Comparison of ENCODE assay signal across 10 cellular contexts in genomic region chr9:37650299-37650872, GRCh38. TPM values are rescaled to one million over a fixed set of nuclear protein-coding genes. Genes with fewer than 3 reads are reported as not detected.
DNase-seq lines count a peak whose midpoint lies in the region; ATAC-seq, FAIRE-seq and TF ChIP-seq lines count a peak whose summit lies in the region.
"Had no signal": no experiment of that assay in that cellular context is flagged by ENCODE, and none has a peak within 500 bp of the region (broad histone marks: within the 10 kb centered on the region; RNA-seq: fewer than 3 reads in every experiment).

No MANE protein-coding gene starts in this region.

- CTCF ChIA-PET in activated naive CD4-positive, alpha-beta T cell treated with anti-CD3 and anti-CD28 coated beads, Interleukin-2, amount 10 ng/mL, durations not matched to agents 7 days and 5 days (lab: Charles Lee): interaction anchor here (0.8 kb wide), 1 partner anchor 169 kb away, joined by 5 read pairs; no protein-coding TSS in a partner anchor

- peaks cover 75% of the 10 kb centered on the region for H3K27me3 Mint-ChIP-seq in activated naive CD4-positive, alpha-beta T cell treated with anti-CD3 and anti-CD28 coated beads, Interleukin-2, amount 10 ng/mL, durations not matched to agents 7 days and 5 days
- peaks cover 65% of the 10 kb centered on the region for H3K27me3 Mint-ChIP-seq in activated naive CD8-positive, alpha-beta T cell treated with anti-CD3 and anti-CD28 coated beads, Interleukin-2, amount 50 U/mL, for 24 hours
- peaks cover 88% of the 10 kb centered on the region for H3K27me3 Mint-ChIP-seq in mesothelial cell of epicardium (ENCODE audit: low read depth)

- DNase-seq in activated naive CD4-positive, alpha-beta T cell treated with anti-CD3 and anti-CD28 coated beads, Interleukin-2, amount 10 ng/mL, durations not matched to agents 7 days and 5 days: no peak
- DNase-seq in activated naive CD4-positive, alpha-beta T cell (lab: John Stamatoyannopoulos, UW): no peak
- DNase-seq in activated naive CD8-positive, alpha-beta T cell treated with anti-CD3 and anti-CD28 coated beads, Interleukin-2, amount 50 U/mL, for 24 hours: no peak
- DNase-seq in mesothelial cell of epicardium (ENCODE audit: low spot score in 2 of 2, unreplicated experiment in 2 of 2): no peak
- no peak for DNase-seq in upper lobe of right lung
- no peak for DNase-seq in activated effector memory CD4-positive, alpha-beta T cell treated with anti-CD3 and anti-CD28 coated beads, Interleukin-2, amount 50 U/mL, for 16 hours
- no peak for DNase-seq in urothelium cell line (ENCODE audit: low spot score)
- DNase-seq: amniotic stem cell had no signal

- H3K4me1 ChIP-seq in upper lobe of right lung: peaks cover 6% of the 10 kb centered on the region

- H3K9me3 ChIP-seq in upper lobe of right lung: no peaks in the 10 kb centered on the region

- H3K4me3 Mint-ChIP-seq in activated naive CD4-positive, alpha-beta T cell treated with anti-CD3 and anti-CD28 coated beads, Interleukin-2, amount 10 ng/mL, durations not matched to agents 7 days and 5 days: peak overlapping the region; percentile 62
- H3K4me3 Mint-ChIP-seq in activated naive CD8-positive, alpha-beta T cell treated with anti-CD3 and anti-CD28 coated beads, Interleukin-2, amount 50 U/mL, for 24 hours: peak overlapping the region; percentile 69
- H3K4me3 Mint-ChIP-seq in mesothelial cell of epicardium: peak overlapping the region; percentile 63

- H3K36me3 Mint-ChIP-seq in activated naive CD4-positive, alpha-beta T cell treated with anti-CD3 and anti-CD28 coated beads, Interleukin-2, amount 10 ng/mL, durations not matched to agents 7 days and 5 days: no peaks in the 10 kb centered on the region
- no peaks in the 10 kb centered on the region for H3K36me3 Mint-ChIP-seq in activated naive CD8-positive, alpha-beta T cell treated with anti-CD3 and anti-CD28 coated beads, Interleukin-2, amount 50 U/mL, for 24 hours (ENCODE audit: low read depth)
- no peaks in the 10 kb centered on the region for H3K36me3 Mint-ChIP-seq in mesothelial cell of epicardium

- H3K27me3 ChIP-seq in upper lobe of right lung: peaks cover 66% of the 10 kb centered on the region

- H3K9me3 Mint-ChIP-seq in activated naive CD4-positive, alpha-beta T cell treated with anti-CD3 and anti-CD28 coated beads, Interleukin-2, amount 10 ng/mL, durations not matched to agents 7 days and 5 days: no peaks in the 10 kb centered on the region
- H3K9me3 Mint-ChIP-seq in activated naive CD8-positive, alpha-beta T cell treated with anti-CD3 and anti-CD28 coated beads, Interleukin-2, amount 50 U/mL, for 24 hours: no peaks in the 10 kb centered on the region
- no peaks in the 10 kb centered on the region for H3K9me3 Mint-ChIP-seq in mesothelial cell of epicardium

- no peaks in the 10 kb centered on the region for H3K36me3 ChIP-seq in upper lobe of right lung

- H3K27ac ChIP-seq in upper lobe of right lung: no peak overlapping the region

- H3K4me1 Mint-ChIP-seq in activated naive CD4-positive, alpha-beta T cell treated with anti-CD3 and anti-CD28 coated beads, Interleukin-2, amount 10 ng/mL, durations not matched to agents 7 days and 5 days: peaks cover 11% of the 10 kb centered on the region
- peaks cover 7% of the 10 kb centered on the region for H3K4me1 Mint-ChIP-seq in activated naive CD8-positive, alpha-beta T cell treated with anti-CD3 and anti-CD28 coated beads, Interleukin-2, amount 50 U/mL, for 24 hours
- peaks cover 11% of the 10 kb centered on the region for H3K4me1 Mint-ChIP-seq in mesothelial cell of epicardium

- TF ChIP-seq CTCF in mesothelial cell of epicardium (IDR thresholded peaks at IDR 0.05; ENCODE audit: unreplicated experiment) (no peak), upper lobe of right lung (IDR thresholded peaks at IDR 0.05) (no peak)

- intact Hi-C loops in upper lobe of right lung (cut with DNase I): no loop called here

- no peak for ATAC-seq in activated naive CD8-positive, alpha-beta T cell treated with anti-CD3 and anti-CD28 coated beads, Interleukin-2, amount 50 U/mL, for 24 hours
- ATAC-seq in upper lobe of right lung (no peak), HG03196 (IDR thresholded peaks at IDR 0.05; ENCODE audit: unreplicated experiment) (no peak)

- FAIRE-seq in urothelium cell line (lab: Jason Lieb, UNC): no peak
- FAIRE-seq: islet of Langerhans had no signal

- H3K4me3 ChIP-seq in upper lobe of right lung: peak overlapping the region; percentile 19

- no peak overlapping the region for H3K27ac Mint-ChIP-seq in activated naive CD4-positive, alpha-beta T cell treated with anti-CD3 and anti-CD28 coated beads, Interleukin-2, amount 10 ng/mL, durations not matched to agents 7 days and 5 days
- H3K27ac Mint-ChIP-seq in activated naive CD8-positive, alpha-beta T cell treated with anti-CD3 and anti-CD28 coated beads, Interleukin-2, amount 50 U/mL, for 24 hours: no peak overlapping the region
- H3K27ac Mint-ChIP-seq in mesothelial cell of epicardium: no peak overlapping the region

RNA-seq across cellular contexts. Expression of gene FRMPD1, which starts 0.4 kb away (rescaled TPM):
- 0.45 to 0.78 TPM (median 0.50 TPM) in 3 replicates for total RNA-seq in mesothelial cell of epicardium
- total RNA-seq in upper lobe of right lung: not detected

RNA-seq across cellular contexts. Expression of gene TOMM5, which starts 58.0 kb away (rescaled TPM):
- 81.4 to 87.2 TPM (median 83.4 TPM) in 3 replicates for total RNA-seq in mesothelial cell of epicardium
- total RNA-seq in upper lobe of right lung: 60.7 TPM
